22 cellular contexts compared by ENCODE assay signal in genomic region chr7:51310131-51310583, GRCh38. TPM values are rescaled to one million over a fixed set of nuclear protein-coding genes. Genes with fewer than 3 reads are reported as not detected.
A peak's percentile ranks its signal among the peaks of the same experiment; 100 is the strongest.
DNase-seq lines count a peak whose midpoint lies in the region; TF ChIP-seq lines count a peak whose summit lies in the region.
"Had no signal": no experiment of that assay in that cellular context is flagged by ENCODE, and none has a peak within 500 bp of the region (broad histone marks: within the 10 kb centered on the region; RNA-seq: fewer than 3 reads in every experiment).

No MANE protein-coding gene starts in this region.

- H3K36me3 ChIP-seq in BE2C = no peaks in the 10 kb centered on the region
- H3K36me3 ChIP-seq: suprapubic skin had no signal

- peak; percentile 25 for DNase-seq in NCI-H1105 (lab: John Stamatoyannopoulos, UW)
- peak; percentile 29 for DNase-seq in NCI-H510A (lab: John Stamatoyannopoulos, UW)
- DNase-seq in dorsolateral prefrontal cortex = peak in 1 of 10 donors; percentile 35
- peak; percentile 49 for DNase-seq in superior temporal gyrus (ENCODE audit: extremely low spot score)
- DNase-seq in LoVo (ENCODE audit: low spot score) = no peak
- DNase-seq in BE2C = no peak
- no peak for DNase-seq in hippocampal formation (lab: John Stamatoyannopoulos, UW)
- DNase-seq: activated CD4-positive, alpha-beta T cell treated with anti-CD3 and anti-CD28 coated beads for 1 hour; activated naive CD4-positive, alpha-beta T cell treated with anti-CD3 and anti-CD28 coated beads, Interleukin-2, amount 10 ng/mL, durations not matched to agents 7 days and 5 days; activated T-cell treated with anti-CD3 and anti-CD28 coated beads, Interleukin-2, amount 50 U/mL, for 48 hours; CD4-positive, CD25-positive, alpha-beta regulatory T cell; central memory CD4-positive, alpha-beta T cell; KG1; kidney; NCI-H187 treated with DMSO at 0.1 percent for 48 hours; NCI-H748 treated with DMSO at 0.1 percent for 48 hours; PC-9; SHP77; SW 1271 had no signal

- TF ChIP-seq CTCF in dorsolateral prefrontal cortex (IDR thresholded peaks at IDR 0.05 in 54 of 56, conservative IDR thresholded peaks at IDR 0.05 in 2 of 56; ENCODE audit: low read depth in 1 of 56, partially characterized antibody in 56 of 56) (no peak), BE2C (IDR thresholded peaks at IDR 0.05; ENCODE audit: low read depth, low read length) (no peak)

- H3K9me3 ChIP-seq in BE2C = no peaks in the 10 kb centered on the region
- H3K9me3 ChIP-seq: suprapubic skin had no signal

- intact Hi-C loops in dorsolateral prefrontal cortex (cut with DNase I) = no loop called here

- H3K27ac ChIP-seq in dorsolateral prefrontal cortex = peak overlapping the region; percentile 72 to 100 (median 98)
- H3K27ac ChIP-seq: PC-9, suprapubic skin had no signal

- H3K27me3 ChIP-seq in dorsolateral prefrontal cortex = no peaks in the 10 kb centered on the region
- H3K27me3 ChIP-seq in BE2C = peaks cover 22% of the 10 kb centered on the region
- H3K27me3 ChIP-seq: suprapubic skin had no signal

- H3K4me1 ChIP-seq in BE2C = no peaks in the 10 kb centered on the region

- H3K4me3 ChIP-seq in dorsolateral prefrontal cortex = peak overlapping the region in 1 of 59 donors; percentile 8
- no peak overlapping the region for H3K4me3 ChIP-seq in BE2C (ENCODE audit: low read depth, low read length)
- H3K4me3 ChIP-seq: lung, PC-9, suprapubic skin had no signal

RNA-seq across cellular contexts. Expression of gene COBL, which starts 6.5 kb away (rescaled TPM):
- 100 to 1,000 TPM in 118 of 120 experiments, 10 to 100 TPM in 2; 94.0 to 204 (median 136) TPM for total RNA-seq in dorsolateral prefrontal cortex
- polyA plus RNA-seq in BE2C (2012; ENCODE audit: insufficient read depth, insufficient read length, low read depth) = not detected
- total RNA-seq: activated CD8-positive, alpha-beta memory T cell treated with anti-CD3 and anti-CD28 coated beads for 36 hours had no signal

Comparison
In these comparisons a context has a peak if more than half of its experiments do, and no peak if none do; other contexts are left out.
1. DNase-seq: peak in NCI-H1105 (single experiment), NCI-H510A (single experiment) and superior temporal gyrus (single experiment); none in LoVo (single experiment), BE2C (single experiment) and hippocampal formation (0 of 2).